23 cellular contexts compared by ENCODE assay signal in the genomic region with DNA sequence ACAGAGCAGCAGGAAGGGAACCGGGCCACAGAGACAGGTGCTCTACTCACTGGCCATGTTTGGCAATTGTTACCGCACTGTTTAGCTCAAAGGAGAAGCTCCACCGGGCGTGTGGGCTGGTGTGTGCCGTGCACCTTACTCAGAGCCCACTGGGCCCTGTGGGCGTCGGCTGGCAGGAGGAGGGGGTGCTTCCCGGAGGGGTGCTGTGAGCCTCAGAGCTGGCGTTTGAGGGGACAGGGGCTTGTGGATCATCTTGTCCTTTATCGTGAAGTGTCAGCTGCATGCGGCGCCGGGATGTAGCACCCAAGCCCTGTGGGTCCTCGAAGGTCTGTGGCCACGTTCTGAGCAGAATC.
A peak's percentile ranks its signal among the peaks of the same experiment; 100 is the strongest.
DNase-seq lines count a peak whose midpoint lies in the region; ATAC-seq, FAIRE-seq and TF ChIP-seq lines count a peak whose summit lies in the region.
"Had no signal": no experiment of that assay in that cellular context is flagged by ENCODE, and none has a peak within 500 bp of the region (broad histone marks: within the 10 kb centered on the region; RNA-seq: fewer than 3 reads in every experiment).

No MANE protein-coding gene starts in this region.

- no peak overlapping the region for H2BK120ac ChIP-seq in neuronal stem cell (ENCODE audit: low read depth, low read length)

- H2BK12ac ChIP-seq in neuronal stem cell (ENCODE audit: low read length) = peak overlapping the region; percentile 4

- no peak overlapping the region for H3K4me3 ChIP-seq in left ventricle myocardium inferior
- H3K4me3 ChIP-seq in kidney (ENCODE audit: low read length in 2 of 2) = no peak overlapping the region
- H3K4me3 ChIP-seq in neuronal stem cell (ENCODE audit: low read length in 2 of 2) = no peak overlapping the region
- H3K4me3 ChIP-seq: A549, HAP-1, MG63, SJSA1 had no signal

- H3K27ac ChIP-seq in left ventricle myocardium inferior (replicated peaks) (no peak overlapping the region), kidney (ENCODE audit: low read depth in 2 of 2, low read length in 2 of 2) (no peak overlapping the region), neuronal stem cell (replicated peaks; ENCODE audit: low read length) (no peak overlapping the region)
- H3K27ac ChIP-seq: A549, SJSA1 had no signal

- peak; percentile 13 for DNase-seq in left ventricle myocardium superior
- no peak for DNase-seq in left ventricle myocardium inferior
- DNase-seq in kidney = peak; percentile 54
- no peak for DNase-seq in neuronal stem cell (ENCODE audit: low spot score)
- no peak for DNase-seq in erythroblast (lab: John Stamatoyannopoulos, UW)
- DNase-seq: DMS53, GDM1, Kasumi-1, MG63, NCI-H1417, NCI-H1694 treated with DMSO at 0.1 percent for 48 hours, NCI-H2081 treated with DMSO at 0.1 percent for 48 hours, NCI-H446, NCI-H526, OCI-M1 had no signal

- H3K9me3 ChIP-seq in left ventricle myocardium inferior (replicated peaks) (no peaks in the 10 kb centered on the region), kidney (ENCODE audit: control insufficient read depth in 1 of 2, low read length in 2 of 2) (no peaks in the 10 kb centered on the region), neuronal stem cell (replicated peaks in 1 of 2; ENCODE audit: control insufficient read depth in 2 of 2, insufficient read depth in 1 of 2, low read depth in 1 of 2, low read length in 2 of 2) (peaks cover 0 to 11% of the 10 kb centered on the region in 2 donors)
- H3K9me3 ChIP-seq: A549, HAP-1, MG63, SJSA1 had no signal

- no peak overlapping the region for H4K91ac ChIP-seq in neuronal stem cell (ENCODE audit: low read depth, low read length, poor library complexity)

- H3K4me2 ChIP-seq in neuronal stem cell (ENCODE audit: insufficient read depth, low read length, poor library complexity, severe bottlenecking) = no peak overlapping the region
- H3K4me2 ChIP-seq: A549 had no signal

- H3K36me3 ChIP-seq in left ventricle myocardium inferior (peaks cover 20% of the 10 kb centered on the region), kidney (ENCODE audit: control insufficient read depth in 1 of 2, insufficient read depth in 2 of 2, low read length in 2 of 2) (no peaks in the 10 kb centered on the region), neuronal stem cell (replicated peaks in 1 of 2; ENCODE audit: control insufficient read depth in 2 of 2, insufficient read depth in 2 of 2, low read length in 2 of 2) (peaks cover 31 to 95% of the 10 kb centered on the region in 2 donors)
- H3K36me3 ChIP-seq: HAP-1, MG63, SJSA1 had no signal

- no peak overlapping the region for H2BK15ac ChIP-seq in neuronal stem cell (ENCODE audit: low read length)

- H3K18ac ChIP-seq in neuronal stem cell (ENCODE audit: low read length) = peak overlapping the region; percentile 54

- FAIRE-seq in kidney (lab: Jason Lieb, UNC) = no peak
- FAIRE-seq: A549, D721Med, RCC 7860 had no signal

- H4K8ac ChIP-seq in neuronal stem cell (ENCODE audit: low read depth, low read length) = no peak overlapping the region

- H3K4ac ChIP-seq in neuronal stem cell (ENCODE audit: low read length) = no peak overlapping the region

- H3K4me1 ChIP-seq in left ventricle myocardium inferior = no peaks in the 10 kb centered on the region
- no peaks in the 10 kb centered on the region for H3K4me1 ChIP-seq in kidney (ENCODE audit: control insufficient read depth in 1 of 2, insufficient read depth in 1 of 2, low read depth in 1 of 2, low read length in 2 of 2)
- peaks cover 0 to 13% of the 10 kb centered on the region in 2 donors for H3K4me1 ChIP-seq in neuronal stem cell (ENCODE audit: control insufficient read depth in 2 of 2, insufficient read depth in 1 of 2, low read depth in 1 of 2, low read length in 2 of 2)
- H3K4me1 ChIP-seq: A549, HAP-1, SJSA1 had no signal

- WGBS in neuronal stem cell (ENCODE audit: extremely low coverage in 2 of 2, insufficient read length in 2 of 2, insufficient replicate concordance in 1 of 2), 2 donors = no CpG with 5 or more reads among the region's 15 CpGs

- H3K9ac ChIP-seq in kidney (ENCODE audit: low read length in 2 of 2) (no peak overlapping the region), neuronal stem cell (ENCODE audit: low read depth, low read length, poor library complexity) (peak overlapping the region; percentile 27)

- H3K79me1 ChIP-seq in neuronal stem cell (ENCODE audit: low read depth, low read length) = peaks cover 13% of the 10 kb centered on the region

- H2AFZ ChIP-seq in neuronal stem cell (ENCODE audit: low read length) = no peak overlapping the region

- H2AK5ac ChIP-seq in neuronal stem cell (ENCODE audit: low read depth, low read length) = peak overlapping the region; percentile 19

- no peak for TF ChIP-seq POLR2A in erythroblast (IDR thresholded peaks at IDR 0.05; ENCODE audit: low read length)

- TF ChIP-seq CTCF in left ventricle myocardium inferior (IDR thresholded peaks at IDR 0.05; ENCODE audit: borderline replicate concordance) (no peak), kidney (IDR thresholded peaks at IDR 0.05; ENCODE audit: borderline replicate concordance, extremely low read depth, insufficient read depth) (no peak)

- H2BK5ac ChIP-seq in neuronal stem cell (ENCODE audit: low read length) = peak overlapping the region; percentile 57

- peak overlapping the region; percentile 44 for H3K23ac ChIP-seq in neuronal stem cell (ENCODE audit: low read depth, low read length, poor library complexity)

- intact Hi-C loops in left ventricle myocardium superior (cut with micrococcal nuclease) (no loop called here), left ventricle myocardium inferior (cut with micrococcal nuclease) (no loop called here), kidney (cut with DNase I) (no loop called here)

- peak overlapping the region; percentile 79 for H3K14ac ChIP-seq in neuronal stem cell (ENCODE audit: low read length)

- ATAC-seq in left ventricle myocardium superior = no peak
- no peak for ATAC-seq in GM19023 (IDR thresholded peaks at IDR 0.05; ENCODE audit: unreplicated experiment)
- ATAC-seq in GM21825 (IDR thresholded peaks at IDR 0.05; ENCODE audit: unreplicated experiment) = no peak
- ATAC-seq: Right ventricle myocardium inferior had no signal

- peaks cover 36% of the 10 kb centered on the region for H3K27me3 ChIP-seq in left ventricle myocardium inferior (ENCODE audit: low read depth)
- no peaks in the 10 kb centered on the region for H3K27me3 ChIP-seq in neuronal stem cell (ENCODE audit: control insufficient read depth in 3 of 3, insufficient read depth in 3 of 3, low read depth in 1 of 3, low read length in 3 of 3)
- H3K27me3 ChIP-seq: MG63, SJSA1 had no signal

Comparison
In these comparisons a context has a peak if more than half of its experiments do, and no peak if none do; other contexts are left out.
1. DNase-seq: peak in left ventricle myocardium superior (single experiment) and kidney (single experiment); none in left ventricle myocardium inferior (single experiment), neuronal stem cell (single experiment) and erythroblast (0 of 2).